Comparison of ENCODE assay signal across 1 cellular context in genomic region chr6:35465646-35466045, GRCh38.
TF ChIP-seq lines count a peak whose summit lies in the region.

No MANE protein-coding gene starts in this region.

TF ChIP-seq in K562, 482 proteins besides CTCF, POLR2A, EP300 and RAD21:
- TF ChIP-seq KDM1A (IDR thresholded peaks at IDR 0.05) = peak in 1 of 2 experiments; percentile 23; a peak in 1 of 4 replicates
- no peak for TF ChIP-seq FOS (IDR thresholded peaks at IDR 0.05; ENCODE audit: extremely low read depth, insufficient read length)
- TF ChIP-seq SRSF3 (IDR thresholded peaks at IDR 0.05; ENCODE audit: insufficient read depth, low read length) = no peak
- peak; percentile 78 for TF ChIP-seq BCOR (IDR thresholded peaks at IDR 0.05)
- no peak for TF ChIP-seq TBP (optimal IDR thresholded peaks at IDR 0.05; ENCODE audit: low read depth, low read length)
- TF ChIP-seq NCOA1 (IDR thresholded peaks at IDR 0.05; ENCODE audit: low read depth) = no peak
- TF ChIP-seq HDAC2 (IDR thresholded peaks at IDR 0.05) = 0 out of 2 replicates have a peak, but pooled peaks have one; percentile 24
- TF ChIP-seq ADNP (tag; IDR thresholded peaks at IDR 0.05) = peak; percentile 55; the same call in 1 of the 2 replicates
- TF ChIP-seq ETV5 (CRISPR knock-in tag; IDR thresholded peaks at IDR 0.05; ENCODE audit: low read depth) = no peak
- peak; percentile 66 for TF ChIP-seq RBM25 (IDR thresholded peaks at IDR 0.05; ENCODE audit: low read depth, low read length, severe bottlenecking)
- TF ChIP-seq, protein P1, sequence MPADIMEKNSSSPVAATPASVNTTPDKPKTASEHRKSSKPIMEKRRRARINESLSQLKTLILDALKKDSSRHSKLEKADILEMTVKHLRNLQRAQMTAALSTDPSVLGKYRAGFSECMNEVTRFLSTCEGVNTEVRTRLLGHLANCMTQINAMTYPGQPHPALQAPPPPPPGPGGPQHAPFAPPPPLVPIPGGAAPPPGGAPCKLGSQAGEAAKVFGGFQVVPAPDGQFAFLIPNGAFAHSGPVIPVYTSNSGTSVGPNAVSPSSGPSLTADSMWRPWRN (IDR thresholded peaks at IDR 0.05; ENCODE audit: low read depth) = no peak
- TF ChIP-seq, protein P2, sequence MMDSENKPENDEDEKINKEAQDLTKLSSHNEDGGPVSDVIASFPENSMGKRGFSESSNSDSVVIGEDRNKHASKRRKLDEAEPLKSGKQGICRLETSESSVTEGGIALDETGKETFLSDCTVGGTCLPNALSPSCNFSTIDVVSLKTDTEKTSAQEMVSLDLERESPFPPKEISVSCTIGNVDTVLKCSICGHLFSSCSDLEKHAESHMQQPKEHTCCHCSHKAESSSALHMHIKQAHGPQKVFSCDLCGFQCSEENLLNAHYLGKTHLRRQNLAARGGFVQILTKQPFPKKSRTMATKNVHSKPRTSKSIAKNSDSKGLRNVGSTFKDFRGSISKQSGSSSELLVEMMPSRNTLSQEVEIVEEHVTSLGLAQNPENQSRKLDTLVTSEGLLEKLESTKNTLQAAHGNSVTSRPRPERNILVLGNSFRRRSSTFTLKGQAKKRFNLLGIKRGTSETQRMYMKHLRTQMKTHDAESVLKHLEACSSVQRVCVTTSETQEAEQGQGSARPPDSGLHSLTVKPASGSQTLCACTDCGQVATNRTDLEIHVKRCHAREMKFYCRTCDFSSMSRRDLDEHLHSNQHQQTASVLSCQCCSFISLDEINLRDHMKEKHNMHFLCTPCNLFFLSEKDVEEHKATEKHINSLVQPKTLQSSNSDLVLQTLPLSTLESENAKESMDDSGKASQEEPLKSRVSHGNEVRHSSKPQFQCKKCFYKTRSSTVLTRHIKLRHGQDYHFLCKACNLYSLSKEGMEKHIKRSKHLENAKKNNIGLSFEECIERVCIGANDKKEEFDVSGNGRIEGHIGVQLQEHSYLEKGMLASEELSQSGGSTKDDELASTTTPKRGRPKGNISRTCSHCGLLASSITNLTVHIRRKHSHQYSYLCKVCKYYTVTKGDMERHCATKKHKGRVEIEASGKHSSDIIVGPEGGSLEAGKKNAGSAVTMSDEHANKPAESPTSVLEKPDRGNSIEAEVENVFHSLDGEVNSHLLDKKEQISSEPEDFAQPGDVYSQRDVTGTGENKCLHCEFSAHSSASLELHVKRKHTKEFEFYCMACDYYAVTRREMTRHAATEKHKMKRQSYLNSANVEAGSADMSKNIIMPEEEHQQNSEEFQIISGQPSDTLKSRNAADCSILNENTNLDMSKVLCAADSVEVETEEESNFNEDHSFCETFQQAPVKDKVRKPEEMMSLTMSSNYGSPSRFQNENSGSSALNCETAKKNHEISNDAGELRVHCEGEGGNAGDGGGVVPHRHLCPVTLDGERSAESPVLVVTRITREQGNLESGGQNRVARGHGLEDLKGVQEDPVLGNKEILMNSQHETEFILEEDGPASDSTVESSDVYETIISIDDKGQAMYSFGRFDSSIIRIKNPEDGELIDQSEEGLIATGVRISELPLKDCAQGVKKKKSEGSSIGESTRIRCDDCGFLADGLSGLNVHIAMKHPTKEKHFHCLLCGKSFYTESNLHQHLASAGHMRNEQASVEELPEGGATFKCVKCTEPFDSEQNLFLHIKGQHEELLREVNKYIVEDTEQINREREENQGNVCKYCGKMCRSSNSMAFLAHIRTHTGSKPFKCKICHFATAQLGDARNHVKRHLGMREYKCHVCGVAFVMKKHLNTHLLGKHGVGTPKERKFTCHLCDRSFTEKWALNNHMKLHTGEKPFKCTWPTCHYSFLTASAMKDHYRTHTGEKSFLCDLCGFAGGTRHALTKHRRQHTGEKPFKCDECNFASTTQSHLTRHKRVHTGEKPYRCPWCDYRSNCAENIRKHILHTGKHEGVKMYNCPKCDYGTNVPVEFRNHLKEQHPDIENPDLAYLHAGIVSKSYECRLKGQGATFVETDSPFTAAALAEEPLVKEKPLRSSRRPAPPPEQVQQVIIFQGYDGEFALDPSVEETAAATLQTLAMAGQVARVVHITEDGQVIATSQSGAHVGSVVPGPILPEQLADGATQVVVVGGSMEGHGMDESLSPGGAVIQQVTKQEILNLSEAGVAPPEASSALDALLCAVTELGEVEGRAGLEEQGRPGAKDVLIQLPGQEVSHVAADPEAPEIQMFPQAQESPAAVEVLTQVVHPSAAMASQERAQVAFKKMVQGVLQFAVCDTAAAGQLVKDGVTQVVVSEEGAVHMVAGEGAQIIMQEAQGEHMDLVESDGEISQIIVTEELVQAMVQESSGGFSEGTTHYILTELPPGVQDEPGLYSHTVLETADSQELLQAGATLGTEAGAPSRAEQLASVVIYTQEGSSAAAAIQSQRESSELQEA (IDR thresholded peaks at IDR 0.05; ENCODE audit: low read depth) = no peak
- no peak for TF ChIP-seq ZNF165 (CRISPR knock-in tag; IDR thresholded peaks at IDR 0.05; ENCODE audit: borderline replicate concordance)
